ENCODE assay signal across 8 cellular contexts in the genomic region with DNA sequence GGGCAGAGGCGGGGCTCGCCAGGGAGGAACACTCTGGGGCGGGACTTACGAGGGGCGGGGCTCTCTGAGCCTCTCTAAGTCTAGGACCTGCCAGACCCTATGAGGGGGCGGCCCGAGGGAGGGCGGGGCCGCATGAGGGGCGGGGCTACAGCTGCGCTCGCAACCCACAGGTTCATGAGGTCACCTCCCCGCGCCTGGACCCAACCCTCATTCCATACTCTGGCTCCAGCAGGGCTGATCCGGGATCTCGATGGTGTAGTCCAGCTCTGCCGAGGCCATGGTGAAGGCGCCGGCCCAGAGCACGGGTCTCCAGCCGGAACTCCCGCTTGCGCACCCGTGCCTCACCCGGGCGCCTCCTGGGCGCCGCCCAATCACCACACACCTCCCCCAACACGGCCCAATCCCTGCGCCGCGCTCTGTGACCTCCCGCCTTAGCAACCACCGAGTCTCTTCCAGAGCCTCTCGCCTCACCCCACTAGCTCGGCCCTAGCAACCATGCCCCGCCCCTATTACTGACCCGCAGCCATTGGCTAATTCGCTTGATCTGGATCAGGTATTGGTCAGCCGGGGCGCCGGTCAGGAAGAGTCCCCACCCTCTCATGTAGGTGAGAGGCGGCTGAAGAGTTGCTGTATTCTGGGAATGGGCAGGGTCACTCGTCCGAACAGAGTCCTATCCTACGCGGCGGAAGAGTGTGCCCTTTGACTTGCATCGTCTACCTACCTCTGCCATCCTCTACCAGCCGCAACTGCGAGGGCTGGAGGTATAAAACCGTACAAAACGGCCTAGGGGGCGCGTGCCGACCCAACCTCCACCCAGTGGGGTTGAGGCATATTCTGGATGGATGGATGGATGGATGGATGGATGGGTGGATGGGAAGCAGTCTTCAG. TPM values are rescaled to one million over a fixed set of nuclear protein-coding genes. Genes with fewer than 3 reads are reported as not detected.
DNase-seq lines count a peak whose midpoint lies in the region; ATAC-seq and TF ChIP-seq lines count a peak whose summit lies in the region.

Gene ARMH1, plus strand, starts transcription at position 602 of the 888 bp plus-strand sequence. CDS start 14,984 bp downstream, outside the sequence.
Gene TMEM53, minus strand, starts transcription at position 369 of the 888 bp plus-strand sequence. Its CDS starts 90 bp downstream, at position 279.

- ATAC-seq in HG02610 (IDR thresholded peaks at IDR 0.05; ENCODE audit: unreplicated experiment) (peak; percentile 87), thoracic aorta (ENCODE audit: insufficient number of reproducible peaks, low FRiP score, low read depth) (peak; percentile 99)

- H4K20me1 ChIP-seq in SK-N-SH (ENCODE audit: insufficient read depth) = no peaks in the 10 kb centered on the region
- no peaks in the 10 kb centered on the region for H4K20me1 ChIP-seq in osteoblast (ENCODE audit: insufficient read depth, low read length)

- peak within 1 kb of the TSS; percentile 70 for H3K9ac ChIP-seq in SK-N-SH

- POLR2A ChIA-PET in SK-N-SH (lab: Yijun Ruan, JAX) = interaction anchor here (0.6 to 1.6 kb wide), 7 partner anchors 11 to 101 kb away, joined by 3 to 8 read pairs (median 4); partner anchors contain the start of gene RPS8

- H3K36me3 ChIP-seq in SK-N-SH (replicated peaks in 1 of 2; ENCODE audit: control insufficient read depth in 1 of 2, insufficient read depth in 2 of 2, low read length in 1 of 2) = no peaks in the 10 kb centered on the region
- no peaks in the 10 kb centered on the region for H3K36me3 ChIP-seq in osteoblast (ENCODE audit: insufficient read depth, low read length)
- H3K36me3 ChIP-seq in thoracic aorta = no peaks in the 10 kb centered on the region

- CTCF ChIA-PET in SK-N-SH (lab: Yijun Ruan, JAX) = interaction anchor here (0.6 to 5.9 kb wide), 14 partner anchors 12 to 79 kb away, joined by 3 to 48 read pairs (median 3); partner anchors contain the start of gene KIF2C

- no peaks in the 10 kb centered on the region for H3F3A ChIP-seq in SK-N-SH (replicated peaks; ENCODE audit: insufficient read depth)

- H3K27ac ChIP-seq in SK-N-SH (ENCODE audit: low read depth in 2 of 2, low read length in 1 of 2) (peak within 1 kb of the TSS; percentile 76 to 94), osteoblast (ENCODE audit: low read depth, low read length) (peak within 1 kb of the TSS; percentile 85), thoracic aorta (peak within 1 kb of the TSS; percentile 84 to 94)

- peak within 1 kb of the TSS; percentile 83 for H3K27ac Mint-ChIP-seq in activated naive CD8-positive, alpha-beta T cell treated with anti-CD3 and anti-CD28 coated beads for 36 hours
- H3K27ac Mint-ChIP-seq in glutamatergic neuron (ENCODE audit: unreplicated experiment) = peak within 1 kb of the TSS; percentile 93

- H3K9me2 ChIP-seq in SK-N-SH = no peaks in the 10 kb centered on the region

- H2AFZ ChIP-seq in SK-N-SH (ENCODE audit: low read depth) (peak within 1 kb of the TSS; percentile 96), osteoblast (ENCODE audit: low read length) (peak within 1 kb of the TSS; percentile 100)

- no peaks in the 10 kb centered on the region for H3K27me3 Mint-ChIP-seq in activated naive CD8-positive, alpha-beta T cell treated with anti-CD3 and anti-CD28 coated beads for 36 hours
- H3K27me3 Mint-ChIP-seq in glutamatergic neuron (ENCODE audit: unreplicated experiment) = peaks cover 2% of the 10 kb centered on the region

- peak within 1 kb of the TSS; percentile 93 for H3K4me2 ChIP-seq in SK-N-SH
- peak within 1 kb of the TSS; percentile 97 for H3K4me2 ChIP-seq in osteoblast (ENCODE audit: insufficient read depth, low read length)

- no peak for TF ChIP-seq EP300 in SK-N-SH (IDR thresholded peaks at IDR 0.05; ENCODE audit: borderline replicate concordance in 1 of 2, low read depth in 1 of 2, low read length in 1 of 2)

- TF ChIP-seq CTCF in GM10266 (IDR thresholded peaks at IDR 0.05; ENCODE audit: control insufficient read depth, insufficient read depth, low read depth, missing control alignments) = peak; percentile 32
- TF ChIP-seq CTCF in SK-N-SH (IDR thresholded peaks at IDR 0.05) = 0 out of 2 replicates have a peak, but pooled peaks have one; percentile 19
- TF ChIP-seq CTCF in glutamatergic neuron (IDR thresholded peaks at IDR 0.05; ENCODE audit: partially characterized antibody, unreplicated experiment) = no peak
- TF ChIP-seq CTCF in osteoblast (IDR thresholded peaks at IDR 0.05; ENCODE audit: extremely low read depth, low read depth, low read length) = no peak
- TF ChIP-seq CTCF in thoracic aorta (IDR thresholded peaks at IDR 0.05) = no peak

- H3K9me3 Mint-ChIP-seq in activated naive CD8-positive, alpha-beta T cell treated with anti-CD3 and anti-CD28 coated beads for 36 hours = no peaks in the 10 kb centered on the region
- no peaks in the 10 kb centered on the region for H3K9me3 Mint-ChIP-seq in glutamatergic neuron (ENCODE audit: unreplicated experiment)

- H3K4me1 ChIP-seq in SK-N-SH (ENCODE audit: control insufficient read depth in 1 of 2, insufficient read depth in 2 of 2, low read depth in 1 of 2, low read length in 1 of 2) = peaks cover 7 to 24% of the 10 kb centered on the region in 2 experiments; a peak in 1 of 4 replicates
- H3K4me1 ChIP-seq in osteoblast (ENCODE audit: insufficient read depth, low read length) = peaks cover 34% of the 10 kb centered on the region
- H3K4me1 ChIP-seq in thoracic aorta (ENCODE audit: control insufficient read depth in 1 of 2, low read depth in 2 of 2) = peaks cover 13 to 30% of the 10 kb centered on the region in 2 donors

- no peaks in the 10 kb centered on the region for H3K36me3 Mint-ChIP-seq in activated naive CD8-positive, alpha-beta T cell treated with anti-CD3 and anti-CD28 coated beads for 36 hours
- no peaks in the 10 kb centered on the region for H3K36me3 Mint-ChIP-seq in glutamatergic neuron (ENCODE audit: unreplicated experiment)

- no peaks in the 10 kb centered on the region for H3K9me3 ChIP-seq in SK-N-SH
- H3K9me3 ChIP-seq in osteoblast (ENCODE audit: low read depth, low read length) = no peaks in the 10 kb centered on the region
- H3K9me3 ChIP-seq in thoracic aorta = no peaks in the 10 kb centered on the region

- no peak for TF ChIP-seq RAD21 in SK-N-SH (IDR thresholded peaks at IDR 0.05; ENCODE audit: low read length)

- H3K27me3 ChIP-seq in SK-N-SH (ENCODE audit: insufficient read depth) (no peaks in the 10 kb centered on the region), osteoblast (ENCODE audit: insufficient read depth, low read length) (no peaks in the 10 kb centered on the region), thoracic aorta (replicated peaks; ENCODE audit: insufficient read depth) (no peaks in the 10 kb centered on the region)

- WGBS in SK-N-SH (ENCODE audit: low lambda C conversion rate) = 7% methylated on average over 8 of the region's 56 CpGs

- H3K4me3 ChIP-seq in SK-N-SH (ENCODE audit: low read depth in 2 of 2, low read length in 1 of 2) = peak within 1 kb of the TSS; percentile 68 to 77
- peak within 1 kb of the TSS; percentile 91 for H3K4me3 ChIP-seq in osteoblast (ENCODE audit: insufficient read depth, low read length)
- peak within 1 kb of the TSS; percentile 76 for H3K4me3 ChIP-seq in thoracic aorta

- peak within 1 kb of the TSS; percentile 82 for H3K4me3 Mint-ChIP-seq in activated naive CD8-positive, alpha-beta T cell treated with anti-CD3 and anti-CD28 coated beads for 36 hours
- H3K4me3 Mint-ChIP-seq in glutamatergic neuron (ENCODE audit: unreplicated experiment) = peak within 1 kb of the TSS; percentile 93

- H3K79me2 ChIP-seq in SK-N-SH (ENCODE audit: insufficient read depth) = peaks cover 6% of the 10 kb centered on the region; the same call in 1 of the 2 replicates
- peaks cover 9% of the 10 kb centered on the region for H3K79me2 ChIP-seq in osteoblast (ENCODE audit: insufficient read depth, low read length)

- H3K4me1 Mint-ChIP-seq in activated naive CD8-positive, alpha-beta T cell treated with anti-CD3 and anti-CD28 coated beads for 36 hours = peaks cover 19% of the 10 kb centered on the region
- H3K4me1 Mint-ChIP-seq in glutamatergic neuron (ENCODE audit: low read depth, unreplicated experiment) = peaks cover 14% of the 10 kb centered on the region

- peak; percentile 93 for DNase-seq in GM10266 (ENCODE audit: extremely low spot score)
- DNase-seq in NCI-H1092 (lab: John Stamatoyannopoulos, UW) = peak; percentile 100
- DNase-seq in SK-N-SH = peak; percentile 94
- peak; percentile 97 for DNase-seq in activated naive CD8-positive, alpha-beta T cell treated with anti-CD3 and anti-CD28 coated beads for 36 hours
- DNase-seq in glutamatergic neuron = peak; percentile 98
- DNase-seq in osteoblast (ENCODE audit: insufficient read length, low spot score, missing footprints) = peak; percentile 98
- DNase-seq in thoracic aorta (ENCODE audit: low spot score) = peak; percentile 99

TF ChIP-seq in SK-N-SH, 30 proteins besides CTCF, POLR2A, EP300 and RAD21 (continues in another document):
- TF ChIP-seq POLR2AphosphoS5 (IDR thresholded peaks at IDR 0.05; ENCODE audit: low read depth, low read length) (peak; percentile 64), TAF1 (IDR thresholded peaks at IDR 0.05; ENCODE audit: borderline replicate concordance, low read depth, low read length) (peak; percentile 40; the same call in 1 of the 2 replicates), CHD2 (IDR thresholded peaks at IDR 0.05; ENCODE audit: low read length, partially characterized antibody) (peak; percentile 80), MAX (IDR thresholded peaks at IDR 0.05; ENCODE audit: low read depth) (peak; percentile 28; the same call in 1 of the 2 replicates), NRF1 (IDR thresholded peaks at IDR 0.05; ENCODE audit: low read depth, low read length) (peak; percentile 67), RFX5 (IDR thresholded peaks at IDR 0.05; ENCODE audit: low read length) (peak; percentile 90)

RNA-seq across cellular contexts. Expression of gene ARMH1, which starts in this region (rescaled TPM):
- 6.6 and 10.5 TPM in 2 replicates for polyA plus RNA-seq in SK-N-SH (2012; rRNA removed)
- polyA plus RNA-seq in SK-N-SH (2012; cell fraction: cytosol; rRNA removed) = 1.1 and 1.5 TPM in 2 replicates
- 60.0 and 87.2 TPM in 2 replicates for polyA plus RNA-seq in SK-N-SH (2012; cell fraction: nucleus; rRNA removed)
- total RNA-seq in activated naive CD8-positive, alpha-beta T cell treated with anti-CD3 and anti-CD28 coated beads for 36 hours = 100 to 1,000 TPM; 139 to 144 TPM
- total RNA-seq in glutamatergic neuron (ENCODE audit: unreplicated experiment) (4.9 TPM), osteoblast (3.2 and 4.3 TPM in 2 replicates), thoracic aorta (1 to 10 TPM in 1 of 2 donors, under 1 TPM in 1; 0.81 to 5.8 TPM)

RNA-seq across cellular contexts. Expression of gene TMEM53, which starts in this region (rescaled TPM):
- polyA plus RNA-seq in SK-N-SH (2012; rRNA removed) = 14.9 and 16.9 TPM in 2 replicates
- 6.7 and 9.5 TPM in 2 replicates for polyA plus RNA-seq in SK-N-SH (2012; cell fraction: cytosol; rRNA removed)
- 10.4 and 10.6 TPM in 2 replicates for polyA plus RNA-seq in SK-N-SH (2012; cell fraction: nucleus; rRNA removed)
- 1 to 10 TPM; 2.5 to 2.6 TPM for total RNA-seq in activated naive CD8-positive, alpha-beta T cell treated with anti-CD3 and anti-CD28 coated beads for 36 hours
- total RNA-seq in glutamatergic neuron (ENCODE audit: unreplicated experiment) (10.1 TPM), osteoblast (6.9 and 7.7 TPM in 2 replicates), thoracic aorta (10 to 100 TPM in 1 of 2 donors, 1 to 10 TPM in 1; 3.9 to 12.9 TPM)

Comparison
In these comparisons a context has a peak if more than half of its experiments do, and no peak if none do; other contexts are left out.
1. Peak in every context shown above with its lines: DNase-seq, ATAC-seq, H3K4me3 ChIP-seq and H3K27ac ChIP-seq.
2. RNA of gene ARMH1 (total RNA-seq): 139 to 144 TPM in activated naive CD8-positive, alpha-beta T cell treated with anti-CD3 and anti-CD28 coated beads for 36 hours; 0.81 to 5.8 TPM in thoracic aorta, 4.9 TPM in glutamatergic neuron (single experiment) and 3.2 to 4.3 TPM in osteoblast; every median in the first group is over 10 times any median in the second.
3. CTCF ChIP-seq: peak in GM10266 (single experiment) and SK-N-SH (single experiment); none in glutamatergic neuron (single experiment), osteoblast (single experiment) and thoracic aorta (single experiment).